Comparison of ENCODE assay signal across 1 cellular context in the genomic region with DNA sequence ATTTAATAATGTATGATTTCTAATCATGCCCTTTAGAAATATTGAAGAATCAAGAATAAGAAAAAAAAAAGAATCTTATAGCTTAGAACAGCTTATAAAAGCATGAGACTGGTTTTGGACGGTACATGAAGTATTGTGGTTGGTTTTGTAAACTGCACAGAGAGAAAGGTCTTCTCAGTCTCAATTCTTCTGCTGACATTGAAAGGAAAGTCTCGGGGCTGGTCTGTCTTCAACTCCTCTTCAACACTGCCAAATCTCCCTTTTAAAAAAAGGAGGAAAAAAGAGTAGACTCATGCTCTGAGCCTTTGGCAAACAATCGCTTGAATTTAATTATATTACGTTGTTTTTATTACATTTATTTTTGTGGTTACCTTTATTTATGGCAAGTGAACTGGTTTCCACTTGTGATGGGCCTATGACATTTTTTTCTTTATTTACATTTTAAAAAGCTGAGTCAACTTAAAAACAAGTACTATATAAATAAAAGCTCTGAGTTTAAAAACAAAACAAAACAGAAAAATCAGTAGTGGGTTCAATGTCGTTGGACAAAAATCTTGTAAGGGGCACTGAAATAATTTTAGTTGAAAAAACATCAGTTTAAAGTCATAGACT.
TF ChIP-seq lines count a peak whose summit lies in the region.

No MANE protein-coding gene starts in this region.

TF ChIP-seq in GM23338, 12 proteins besides CTCF, POLR2A, EP300 and RAD21 (continued from another document):
- TF ChIP-seq ETS1 (IDR thresholded peaks at IDR 0.05) = no peak
- TF ChIP-seq STAT1 (IDR thresholded peaks at IDR 0.05; ENCODE audit: unreplicated experiment) = no peak
- no peak for TF ChIP-seq POLR2AphosphoS5 (IDR thresholded peaks at IDR 0.05; ENCODE audit: low read depth)
- TF ChIP-seq CREB1 (CRISPR knock-in tag; IDR thresholded peaks at IDR 0.05; ENCODE audit: low read depth) = no peak
- no peak for TF ChIP-seq JUNB (IDR thresholded peaks at IDR 0.05; ENCODE audit: unreplicated experiment)
- no peak for TF ChIP-seq ZNF114 (CRISPR knock-in tag; IDR thresholded peaks at IDR 0.05)
